Comparison of ENCODE assay signal across 11 cellular contexts in genomic region chr7:107332488-107333269, GRCh38.
A peak's percentile ranks its signal among the peaks of the same experiment; 100 is the strongest.
DNase-seq lines count a peak whose midpoint lies in the region; ATAC-seq and TF ChIP-seq lines count a peak whose summit lies in the region.
"Had no signal": no experiment of that assay in that cellular context is flagged by ENCODE, and none has a peak within 500 bp of the region (broad histone marks: within the 10 kb centered on the region; RNA-seq: fewer than 3 reads in every experiment).

No MANE protein-coding gene starts in this region.

- peak overlapping the region; percentile 59 for H3K27ac Mint-ChIP-seq in activated B cell treated with CpG ODN at 0.5 μM for 24 hours
- H3K27ac Mint-ChIP-seq: GM23338 had no signal

- POLR2A ChIA-PET in activated B cell treated with CpG ODN at 0.5 μM for 24 hours (lab: Charles Lee), result no interaction called here

- H3K4me2 ChIP-seq in BLaER1 treated with 17β-estradiol and CSF1 and Interleukin-3, amounts not matched to agents 10 nM and 100 nM, result peak overlapping the region; percentile 29 to 66 (median 55); a peak in 21 of 22 replicates
- H3K4me2 ChIP-seq: GM23338 had no signal

- H3K27me3 Mint-ChIP-seq in activated B cell treated with CpG ODN at 0.5 μM for 24 hours, result no peaks in the 10 kb centered on the region

- peaks cover 31% of the 10 kb centered on the region for H3K4me1 Mint-ChIP-seq in activated B cell treated with CpG ODN at 0.5 μM for 24 hours
- H3K4me1 Mint-ChIP-seq: GM23338 had no signal

- peaks cover 3% of the 10 kb centered on the region for H3K9me3 Mint-ChIP-seq in activated B cell treated with CpG ODN at 0.5 μM for 24 hours
- H3K9me3 Mint-ChIP-seq: GM23338, natural killer cell had no signal

- peaks cover 4% of the 10 kb centered on the region for H3K36me3 Mint-ChIP-seq in activated B cell treated with CpG ODN at 0.5 μM for 24 hours (ENCODE audit: low read depth)
- H3K36me3 Mint-ChIP-seq: natural killer cell had no signal

- WGBS in esophagus squamous epithelium, 2 donors, result 44 to 67% methylated on average over 4 of the region's 4 CpGs

- peak overlapping the region in 6 of 11 experiments; percentile 7 to 54 (median 24); a peak in 6 of 22 replicates for H3K9ac ChIP-seq in BLaER1 treated with 17β-estradiol and CSF1 and Interleukin-3, amounts not matched to agents 10 nM and 100 nM

- H3K27ac ChIP-seq in BLaER1 treated with 17β-estradiol and CSF1 and Interleukin-3, amounts not matched to agents 10 nM and 100 nM, result peak overlapping the region in 2 of 11 experiments; percentile 25 to 32; a peak in 2 of 22 replicates
- H3K27ac ChIP-seq in esophagus squamous epithelium, result no peak overlapping the region

- ATAC-seq in GM18868 (IDR thresholded peaks at IDR 0.05; ENCODE audit: unreplicated experiment) (peak; percentile 79), HG03135 (IDR thresholded peaks at IDR 0.05; ENCODE audit: unreplicated experiment) (peak; percentile 60), activated B cell treated with CpG ODN at 0.5 μM for 24 hours (ENCODE audit: low read depth) (peak; percentile 31), Right ventricle myocardium superior (ENCODE audit: poor library complexity) (no peak)
- ATAC-seq: GM23338 had no signal

- TF ChIP-seq POLR2A in esophagus squamous epithelium (IDR thresholded peaks at IDR 0.05), result no peak

- peaks cover 0 to 15% (median 3%) of the 10 kb centered on the region in 11 experiments; a peak in 6 of 22 replicates for H3K36me3 ChIP-seq in BLaER1 treated with 17β-estradiol and CSF1 and Interleukin-3, amounts not matched to agents 10 nM and 100 nM
- peaks cover 0 to 5% (median 0%) of the 10 kb centered on the region in 3 donors for H3K36me3 ChIP-seq in esophagus squamous epithelium

- peaks cover 0 to 7% (median 2%) of the 10 kb centered on the region in 11 experiments; a peak in 15 of 22 replicates for H3K9me3 ChIP-seq in BLaER1 treated with 17β-estradiol and CSF1 and Interleukin-3, amounts not matched to agents 10 nM and 100 nM (replicated peaks in 1 of 11)
- H3K9me3 ChIP-seq in esophagus squamous epithelium, result no peaks in the 10 kb centered on the region

- no peaks in the 10 kb centered on the region; a peak in 1 of 22 replicates for H4K20me1 ChIP-seq in BLaER1 treated with 17β-estradiol and CSF1 and Interleukin-3, amounts not matched to agents 10 nM and 100 nM

- H3K4me3 Mint-ChIP-seq in activated B cell treated with CpG ODN at 0.5 μM for 24 hours, result peak overlapping the region; percentile 69
- H3K4me3 Mint-ChIP-seq: GM23338, natural killer cell had no signal

- H3K27me3 ChIP-seq in BLaER1 treated with 17β-estradiol and CSF1 and Interleukin-3, amounts not matched to agents 10 nM and 100 nM, result no peaks in the 10 kb centered on the region
- H3K27me3 ChIP-seq in esophagus squamous epithelium, result no peaks in the 10 kb centered on the region

- CTCF ChIA-PET in activated B cell treated with CpG ODN at 0.5 μM for 24 hours (lab: Charles Lee), result interaction anchor here (0.7 kb wide), 1 partner anchor 183 kb away, joined by 3 read pairs; no protein-coding TSS in a partner anchor

- TF ChIP-seq CTCF in activated B cell treated with CpG ODN at 0.5 μM for 24 hours (IDR thresholded peaks at IDR 0.05), result no peak
- TF ChIP-seq CTCF in esophagus squamous epithelium (IDR thresholded peaks at IDR 0.05), result no peak

- peaks cover 9 to 19% (median 12%) of the 10 kb centered on the region in 10 experiments for H3K4me1 ChIP-seq in BLaER1 treated with 17β-estradiol and CSF1 and Interleukin-3, amounts not matched to agents 10 nM and 100 nM
- no peaks in the 10 kb centered on the region for H3K4me1 ChIP-seq in esophagus squamous epithelium

- DNase-seq in activated B cell treated with CpG ODN at 0.5 μM for 24 hours (no peak), DMS114 treated with DMSO at 0.1 percent for 48 hours (lab: John Stamatoyannopoulos, UW; ENCODE audit: unreplicated experiment) (no peak), esophagus squamous epithelium (lab: John Stamatoyannopoulos, UW) (no peak), Right ventricle myocardium superior (no peak)
- DNase-seq in stimulated activated CD4-positive, alpha-beta T cell treated with anti-CD3 and anti-CD28 coated beads, Interleukin-15, amount 100 ng/mL, for 24 hours, result no peak
- DNase-seq: natural killer cell, T-helper 9 cell had no signal

- intact Hi-C loops in activated B cell treated with CpG ODN at 0.5 μM for 24 hours (cut with micrococcal nuclease), result no loop called here
- intact Hi-C loops in esophagus squamous epithelium (cut with DNase I), result no loop called here
- intact Hi-C loops in Right ventricle myocardium superior (cut with DNase I), result no loop called here

- H3K4me3 ChIP-seq in BLaER1 treated with 17β-estradiol and CSF1 and Interleukin-3, amounts not matched to agents 10 nM and 100 nM, result no peak overlapping the region
- H3K4me3 ChIP-seq in esophagus squamous epithelium, result no peak overlapping the region
- H3K4me3 ChIP-seq: GM23338 had no signal
